ENCODE assay signal across 19 cellular contexts in the genomic region with DNA sequence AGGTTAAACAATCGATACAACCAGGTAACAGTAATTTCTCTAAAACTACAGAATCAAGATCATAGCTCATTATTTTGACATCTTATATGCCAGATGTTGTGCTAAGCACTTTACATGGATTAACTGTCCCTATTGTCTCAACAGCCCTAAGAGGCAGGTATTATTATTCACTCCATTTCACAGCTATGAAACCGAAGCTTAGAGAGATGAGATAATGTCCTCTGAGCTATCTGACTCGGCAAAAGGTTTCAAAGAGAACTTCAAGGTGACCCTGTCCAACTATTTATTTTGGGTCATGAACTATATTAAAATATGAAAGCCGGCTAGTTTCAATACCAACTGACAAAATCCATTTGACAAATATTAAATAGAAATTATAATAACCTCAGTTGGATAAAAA. TPM values are rescaled to one million over a fixed set of nuclear protein-coding genes. Genes with fewer than 3 reads are reported as not detected.
A peak's percentile ranks its signal among the peaks of the same experiment; 100 is the strongest.
DNase-seq lines count a peak whose midpoint lies in the region; ATAC-seq, FAIRE-seq and TF ChIP-seq lines count a peak whose summit lies in the region.
"Had no signal": no experiment of that assay in that cellular context is flagged by ENCODE, and none has a peak within 500 bp of the region (broad histone marks: within the 10 kb centered on the region; RNA-seq: fewer than 3 reads in every experiment).

No MANE protein-coding gene starts in this region.

- intact Hi-C loops in transverse colon (cut with DNase I; ENCODE audit: low total_unique reads), result no loop called here

- H3K27ac ChIP-seq in Peyer's patch (peak overlapping the region in 3 of 4 donors; percentile 42 to 81 (median 75)), liver (ENCODE audit: low read depth in 1 of 2, low read length in 2 of 2) (peak overlapping the region; percentile 60 to 92), transverse colon (peak overlapping the region; percentile 47 to 75 (median 64)), Karpas-422 (ENCODE audit: low read length) (no peak overlapping the region)
- H3K27ac ChIP-seq: upper lobe of left lung had no signal

- TF ChIP-seq RAD21 in liver (IDR thresholded peaks at IDR 0.05), result no peak

- no peak for ATAC-seq in GM18870 (IDR thresholded peaks at IDR 0.05; ENCODE audit: unreplicated experiment)
- ATAC-seq in GM21367 (IDR thresholded peaks at IDR 0.05; ENCODE audit: unreplicated experiment), result no peak
- ATAC-seq: activated CD8-positive, alpha-beta T cell treated with anti-CD3 and anti-CD28 coated beads, Interleukin-2, amount 10 ng/mL, durations not matched to agents 7 days and 5 days; activated naive CD4-positive, alpha-beta T cell treated with anti-CD3 and anti-CD28 coated beads, Interleukin-2, amount 50 U/mL, for 72 hours; SK-N-SH treated with all-trans-retinoic acid at 6 μM for 48 hours had no signal

- FAIRE-seq in G401.6 (lab: Jason Lieb, UNC), result peak; percentile 63

- no peaks in the 10 kb centered on the region for H3K79me2 ChIP-seq in Karpas-422 (ENCODE audit: low read length)

- H3K36me3 ChIP-seq in Peyer's patch (no peaks in the 10 kb centered on the region), liver (ENCODE audit: control insufficient read depth in 4 of 4, insufficient read depth in 3 of 4, low read depth in 1 of 4, low read length in 3 of 4) (no peaks in the 10 kb centered on the region), transverse colon (no peaks in the 10 kb centered on the region), Karpas-422 (ENCODE audit: insufficient read depth, low read length) (no peaks in the 10 kb centered on the region)
- H3K36me3 ChIP-seq: upper lobe of left lung had no signal

- H4K20me1 ChIP-seq in Karpas-422 (ENCODE audit: insufficient read depth, low read depth, low read length), result no peaks in the 10 kb centered on the region

- WGBS in liver, result 60% methylated on average over 4 of the region's 4 CpGs
- WGBS in transverse colon (ENCODE audit: low coverage in 1 of 2), 2 donors, result 85 to 100% methylated on average over 1 to 4 of the region's 4 CpGs

- no peak for TF ChIP-seq EP300 in transverse colon (IDR thresholded peaks at IDR 0.05; ENCODE audit: low read depth)

- H3K9ac ChIP-seq in liver (ENCODE audit: low read depth in 1 of 2, low read length in 2 of 2) (peak overlapping the region in 1 of 2 donors; percentile 47), Karpas-422 (ENCODE audit: low read length) (no peak overlapping the region)

- H3K27me3 ChIP-seq in Peyer's patch (no peaks in the 10 kb centered on the region), liver (ENCODE audit: control insufficient read depth in 4 of 4, insufficient read depth in 4 of 4, low read length in 3 of 4) (no peaks in the 10 kb centered on the region), transverse colon (no peaks in the 10 kb centered on the region), Karpas-422 (ENCODE audit: low read length) (no peaks in the 10 kb centered on the region)
- H3K27me3 ChIP-seq: upper lobe of left lung had no signal

- no peaks in the 10 kb centered on the region for H3K9me2 ChIP-seq in Karpas-422 (replicated peaks; ENCODE audit: insufficient read depth, low read length)

- DNase-seq in Peyer's patch, result no peak
- no peak for DNase-seq in transverse colon
- DNase-seq in Karpas-422, result no peak
- DNase-seq: activated CD8-positive, alpha-beta T cell treated with anti-CD3 and anti-CD28 coated beads, Interleukin-2, amount 10 ng/mL, durations not matched to agents 7 days and 5 days; anterior cingulate cortex; CD4-positive, CD25-positive, alpha-beta regulatory T cell; DMS 273 treated with DMSO at 0.1 percent for 48 hours; NCI-H1105 treated with DMSO at 0.1 percent for 48 hours; NCI-H2029; retina; stimulated activated CD4-positive, alpha-beta T cell treated with anti-CD3 and anti-CD28 coated beads, Interleukin-2, amount 100 ng/mL, for 48 hours; T-helper 2 cell had no signal

- H3K9me3 ChIP-seq in Peyer's patch (no peaks in the 10 kb centered on the region), liver (ENCODE audit: control insufficient read depth in 4 of 4, low read length in 3 of 4) (no peaks in the 10 kb centered on the region), transverse colon (no peaks in the 10 kb centered on the region), Karpas-422 (ENCODE audit: low read length) (no peaks in the 10 kb centered on the region)
- H3K9me3 ChIP-seq: upper lobe of left lung had no signal

- no peak overlapping the region for H3K4me2 ChIP-seq in Karpas-422 (ENCODE audit: low read depth, low read length, poor library complexity, severe bottlenecking)

- no peak for TF ChIP-seq CTCF in Peyer's patch (IDR thresholded peaks at IDR 0.05)
- TF ChIP-seq CTCF in liver (IDR thresholded peaks at IDR 0.05; ENCODE audit: low read depth, low read length, missing input control), result no peak
- no peak for TF ChIP-seq CTCF in transverse colon (IDR thresholded peaks at IDR 0.05)

- H3K4me1 ChIP-seq in Peyer's patch, result peaks cover 0 to 5% (median 0%) of the 10 kb centered on the region in 4 donors
- H3K4me1 ChIP-seq in liver (ENCODE audit: control insufficient read depth in 4 of 4, insufficient read depth in 4 of 4, low read length in 3 of 4), result peaks cover 6 to 49% (median 38%) of the 10 kb centered on the region in 4 donors
- peaks cover 0 to 9% (median 1%) of the 10 kb centered on the region in 4 donors for H3K4me1 ChIP-seq in transverse colon
- peaks cover 4% of the 10 kb centered on the region for H3K4me1 ChIP-seq in Karpas-422 (ENCODE audit: low read length)

- H3K4me3 ChIP-seq in Peyer's patch (no peak overlapping the region), liver (ENCODE audit: low read depth in 1 of 3, low read length in 3 of 3) (no peak overlapping the region), transverse colon (no peak overlapping the region), Karpas-422 (ENCODE audit: low read length) (no peak overlapping the region)
- H3K4me3 ChIP-seq: upper lobe of left lung had no signal

- in situ Hi-C loops in transverse colon (cut with MboI; ENCODE audit: low pct_ligation_motif_present in 1 of 4, low pct_unique_long_range_greater_than_20kb in 1 of 4, low sequenced_read_pairs in 3 of 4), result no loop called here

- TF ChIP-seq POLR2A in Peyer's patch (IDR thresholded peaks at IDR 0.05) (no peak), transverse colon (IDR thresholded peaks at IDR 0.05) (no peak)

- no peak overlapping the region for H2AFZ ChIP-seq in Karpas-422 (ENCODE audit: low read length)

TF ChIP-seq in liver, 16 proteins besides CTCF, POLR2A, EP300 and RAD21:
- TF ChIP-seq HNF4G (IDR thresholded peaks at IDR 0.05) (no peak), YY1 (IDR thresholded peaks at IDR 0.05) (no peak)

RNA-seq across cellular contexts. Expression of gene SLC25A5, which starts 10.3 kb away (rescaled TPM):
- total RNA-seq in Peyer's patch, result 1,000 to 10,000 TPM in 1 of 4 donors, 100 to 1,000 TPM in 3; 366 to 1,287 (median 800) TPM
- total RNA-seq in liver, result 100 to 1,000 TPM; 191 to 206 TPM
- 100 to 1,000 TPM; 209 to 304 TPM for polyA plus RNA-seq in liver
- total RNA-seq in transverse colon, result 1,000 to 10,000 TPM in 1 of 4 donors, 100 to 1,000 TPM in 3; 319 to 1,302 (median 724) TPM
- total RNA-seq in Karpas-422 (2014; rRNA removed; shearing (Covaris generic); ENCODE audit: low replicate concordance), result 364 and 450 TPM in 2 replicates
